In genomic region chr3:196867507-196868296, GRCh38 we compare ENCODE assay signal across 8 cellular contexts. TPM values are rescaled to one million over a fixed set of nuclear protein-coding genes. Genes with fewer than 3 reads are reported as not detected.
DNase-seq lines count a peak whose midpoint lies in the region; ATAC-seq and TF ChIP-seq lines count a peak whose summit lies in the region.

Gene SENP5 (plus strand): TSS chr3:196867920. CDS start chr3:196885182, 17,262 bp downstream.

- no peaks in the 10 kb centered on the region for H3K27me3 ChIP-seq in rectal smooth muscle tissue (ENCODE audit: control insufficient read depth, insufficient read depth, low read length)
- no peaks in the 10 kb centered on the region for H3K27me3 ChIP-seq in vagina

- TF ChIP-seq POLR2A in vagina (IDR thresholded peaks at IDR 0.05), result peak in 1 of 2 donors; percentile 80

- H3K4me1 ChIP-seq in rectal smooth muscle tissue (ENCODE audit: control insufficient read depth, insufficient read depth, low read length), result peaks cover 15% of the 10 kb centered on the region
- H3K4me1 ChIP-seq in vagina, result peaks cover 38% of the 10 kb centered on the region

- H3K36me3 ChIP-seq in rectal smooth muscle tissue (ENCODE audit: control insufficient read depth, insufficient read depth, low read length) (no peaks in the 10 kb centered on the region), vagina (peaks cover 0 to 5% of the 10 kb centered on the region in 2 donors)

- TF ChIP-seq CTCF in astrocyte of the cerebellum (IDR thresholded peaks at IDR 0.05; ENCODE audit: low read depth, low read length, missing control alignments) (no peak), vagina (IDR thresholded peaks at IDR 0.05) (peak in 1 of 3 experiments; percentile 28)

- in situ Hi-C loops in astrocyte of the cerebellum (cut with HindIII; ENCODE audit: low sequenced_read_pairs), result loop anchor here (10.0 kb wide), 1 partner anchor 173 kb away; no protein-coding TSS in a partner anchor

- H3K27ac ChIP-seq in rectal smooth muscle tissue (ENCODE audit: low read depth, low read length) (peak within 1 kb of the TSS; percentile 96), vagina (peak within 1 kb of the TSS; percentile 84)

- intact Hi-C loops in vagina (cut with DNase I), result no loop called here

- H3K9me3 ChIP-seq in vagina, result no peaks in the 10 kb centered on the region

- peak within 1 kb of the TSS; percentile 66 for H3K9ac ChIP-seq in rectal smooth muscle tissue (ENCODE audit: low read length)

- H3K4me3 ChIP-seq in astrocyte of the cerebellum (ENCODE audit: low read depth, low read length), result peak within 1 kb of the TSS; percentile 90
- H3K4me3 ChIP-seq in rectal smooth muscle tissue (ENCODE audit: low read length), result peak within 1 kb of the TSS; percentile 93
- H3K4me3 ChIP-seq in vagina, result peak within 1 kb of the TSS; percentile 88 to 91

- peak; percentile 94 to 96 for DNase-seq in NCI-H2081 (lab: John Stamatoyannopoulos, UW)
- DNase-seq in T-helper 9 cell, result peak; percentile 86
- peak; percentile 68 for DNase-seq in astrocyte of the cerebellum (ENCODE audit: low read depth)
- DNase-seq in hepatic stellate cell (ENCODE audit: low spot score), result peak; percentile 89
- peak in 1 of 2 donors; percentile 91 for DNase-seq in vagina (ENCODE audit: extremely low spot score in 2 of 2)

- ATAC-seq in GM18519 (IDR thresholded peaks at IDR 0.05; ENCODE audit: low FRiP score, unreplicated experiment) (peak; percentile 81), HG03045 (IDR thresholded peaks at IDR 0.05; ENCODE audit: unreplicated experiment) (peak; percentile 88)

RNA-seq across cellular contexts. Expression of gene SENP5, which starts in this region (rescaled TPM):
- 50.6 TPM for total RNA-seq in vagina
